In the genomic region with DNA sequence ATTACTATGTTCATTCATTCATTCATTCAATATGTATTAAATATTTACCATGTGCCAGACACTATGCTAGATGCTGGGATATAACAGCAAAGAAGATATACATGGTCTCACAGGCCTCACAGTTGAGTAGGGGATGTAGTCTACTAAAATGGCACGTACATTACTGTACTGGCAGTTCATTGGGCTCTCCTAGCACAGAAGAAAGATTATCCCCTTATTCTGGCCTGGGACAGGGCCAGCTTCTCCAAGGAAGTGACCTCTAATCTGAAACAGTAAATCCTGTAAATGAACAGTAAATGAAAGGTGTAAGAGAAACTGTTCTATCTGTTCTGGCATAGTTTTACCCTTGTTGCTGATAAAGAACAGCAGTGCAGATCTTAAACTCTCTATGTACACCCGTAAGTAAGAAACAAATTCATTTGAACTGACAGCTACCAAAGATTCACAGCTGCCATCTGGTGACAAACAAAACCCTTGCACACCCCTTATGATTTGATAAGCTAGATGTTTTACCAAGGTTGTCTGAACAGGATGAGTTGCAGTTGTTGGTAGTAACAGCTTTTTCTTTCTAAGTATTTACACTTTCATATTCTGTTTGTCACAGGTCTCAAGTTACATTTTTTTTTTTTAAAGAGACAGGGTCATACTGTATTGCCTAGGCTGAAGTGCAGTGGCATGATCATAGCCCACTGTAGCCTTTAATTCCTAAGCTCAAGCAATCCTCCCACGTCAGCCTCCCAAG, we compare ENCODE assay signal across 11 cellular contexts.
DNase-seq lines count a peak whose midpoint lies in the region; ATAC-seq and TF ChIP-seq lines count a peak whose summit lies in the region.
"Had no signal": no experiment of that assay in that cellular context is flagged by ENCODE, and none has a peak within 500 bp of the region (broad histone marks: within the 10 kb centered on the region; RNA-seq: fewer than 3 reads in every experiment).

No MANE protein-coding gene starts in this region.

- no peaks in the 10 kb centered on the region for H3F3A ChIP-seq in GM23248 (ENCODE audit: insufficient read depth)

- no peaks in the 10 kb centered on the region for H3K9me3 Mint-ChIP-seq in naive thymus-derived CD8-positive, alpha-beta T cell
- H3K9me3 Mint-ChIP-seq in WTC11 = no peaks in the 10 kb centered on the region

- H3K79me2 ChIP-seq in GM23248 (ENCODE audit: insufficient read depth) = no peaks in the 10 kb centered on the region

- H3K9me2 ChIP-seq in GM23248 (ENCODE audit: insufficient read depth) = no peaks in the 10 kb centered on the region

- H3K9ac ChIP-seq in GM23248 = no peak overlapping the region

- H3K27ac ChIP-seq in GM23248 = no peak overlapping the region
- H3K27ac ChIP-seq: right lobe of liver, SK-N-MC had no signal

- ATAC-seq in GM21515 (IDR thresholded peaks at IDR 0.05; ENCODE audit: unreplicated experiment) (peak; percentile 59), WTC11 (no peak; the same call in 1 of the 2 replicates)
- ATAC-seq in naive thymus-derived CD8-positive, alpha-beta T cell = no peak

- H3K4me1 Mint-ChIP-seq in naive thymus-derived CD8-positive, alpha-beta T cell = peaks cover 0 to 9% (median under 1%) of the 10 kb centered on the region in 4 donors
- H3K4me1 Mint-ChIP-seq in WTC11 = peaks cover 46% of the 10 kb centered on the region

- H2AFZ ChIP-seq in GM23248 = no peak overlapping the region

- H3K36me3 ChIP-seq in GM23248 (ENCODE audit: low read depth) = no peaks in the 10 kb centered on the region
- H3K36me3 ChIP-seq: right lobe of liver had no signal

- CTCF ChIA-PET in WTC11 (lab: Charles Lee) = interaction anchor here (1.0 to 2.2 kb wide), 2 partner anchors 203 to 380 kb away, joined by 3 to 6 read pairs; no protein-coding TSS in a partner anchor

- H3K4me2 ChIP-seq in GM23248 (ENCODE audit: unreplicated experiment) = no peak overlapping the region

- H4K20me1 ChIP-seq in GM23248 (ENCODE audit: insufficient read depth) = no peaks in the 10 kb centered on the region

- in situ Hi-C loops in GM23248 (cut with MboI) = no loop called here

- H3K27me3 Mint-ChIP-seq in naive thymus-derived CD8-positive, alpha-beta T cell = no peaks in the 10 kb centered on the region
- H3K27me3 Mint-ChIP-seq in WTC11 (ENCODE audit: low read depth) = no peaks in the 10 kb centered on the region

- H3K4me3 ChIP-seq in LNCaP clone FGC (ENCODE audit: low read depth, low read length) (no peak overlapping the region), fibroblast of mammary gland (ENCODE audit: control insufficient read depth, low read depth, low read length) (no peak overlapping the region), GM23248 (no peak overlapping the region)
- H3K4me3 ChIP-seq: right lobe of liver, SK-N-MC had no signal

- TF ChIP-seq CTCF in LNCaP clone FGC (IDR thresholded peaks at IDR 0.05; ENCODE audit: control insufficient read depth, extremely low read depth, insufficient read depth) (peak; percentile 26; the same call in 1 of the 2 replicates), fibroblast of mammary gland (conservative IDR thresholded peaks at IDR 0.05; ENCODE audit: control insufficient read depth, insufficient read depth, low read depth, low read length) (no peak), WTC11 (IDR thresholded peaks at IDR 0.05) (no peak)

- H3K9me3 ChIP-seq in GM23248 (ENCODE audit: low read depth) = no peaks in the 10 kb centered on the region
- H3K9me3 ChIP-seq: right lobe of liver had no signal

- peak; percentile 65 for DNase-seq in DMS53 treated with DMSO at 0.1 percent for 48 hours (lab: John Stamatoyannopoulos, UW; ENCODE audit: unreplicated experiment)
- no peak for DNase-seq in LNCaP clone FGC (ENCODE audit: low read depth)
- DNase-seq in fibroblast of mammary gland (ENCODE audit: low read depth) = peak; percentile 10
- DNase-seq in naive thymus-derived CD8-positive, alpha-beta T cell = no peak
- no peak for DNase-seq in GM23248
- no peak for DNase-seq in WTC11 (ENCODE audit: low spot score)
- no peak for DNase-seq in HT-29 (ENCODE audit: low spot score)
- DNase-seq: NCI-H1105 treated with DMSO at 0.1 percent for 48 hours, right lobe of liver had no signal

- no peak overlapping the region for H3K4me3 Mint-ChIP-seq in naive thymus-derived CD8-positive, alpha-beta T cell
- no peak overlapping the region for H3K4me3 Mint-ChIP-seq in WTC11

- H3K36me3 Mint-ChIP-seq in naive thymus-derived CD8-positive, alpha-beta T cell = peaks cover 0 to 23% (median 15%) of the 10 kb centered on the region in 3 donors
- H3K36me3 Mint-ChIP-seq in WTC11 = no peaks in the 10 kb centered on the region

- H3K27me3 ChIP-seq in GM23248 (replicated peaks; ENCODE audit: insufficient read depth) = no peaks in the 10 kb centered on the region
- H3K27me3 ChIP-seq: right lobe of liver had no signal

- WGBS in GM23248 (ENCODE audit: low coverage in 1 of 2, low lambda C conversion rate in 2 of 2, missing lambda C conversion rate in 2 of 2), 2 experiments = 89 to 94% methylated on average over 3 of the region's 3 CpGs

- POLR2A ChIA-PET in naive thymus-derived CD8-positive, alpha-beta T cell (lab: Charles Lee) = no interaction called here
- POLR2A ChIA-PET in WTC11 (lab: Charles Lee) = no interaction called here

- H3K4me1 ChIP-seq in GM23248 (ENCODE audit: insufficient read depth) = no peaks in the 10 kb centered on the region
- H3K4me1 ChIP-seq: right lobe of liver had no signal

- H3K27ac Mint-ChIP-seq in naive thymus-derived CD8-positive, alpha-beta T cell = peak overlapping the region in 1 of 10 donors; percentile 34
- H3K27ac Mint-ChIP-seq in WTC11 = no peak overlapping the region

TF ChIP-seq in WTC11, 78 proteins besides CTCF, POLR2A, EP300 and RAD21:
- TF ChIP-seq NFYB (CRISPR knock-in tag; conservative IDR thresholded peaks at IDR 0.05; ENCODE audit: low read depth) (no peak), ZNF232 (CRISPR knock-in tag; IDR thresholded peaks at IDR 0.05) (no peak), PRRX2 (CRISPR knock-in tag; IDR thresholded peaks at IDR 0.05) (no peak), OVOL2 (CRISPR knock-in tag; IDR thresholded peaks at IDR 0.05; ENCODE audit: borderline replicate concordance) (no peak), GTF2I (CRISPR knock-in tag; conservative IDR thresholded peaks at IDR 0.05) (no peak), JAZF1 (CRISPR knock-in tag; IDR thresholded peaks at IDR 0.05) (no peak), ZNF396 (CRISPR knock-in tag; IDR thresholded peaks at IDR 0.05; ENCODE audit: borderline replicate concordance) (no peak), IRF2 (CRISPR knock-in tag; IDR thresholded peaks at IDR 0.05; ENCODE audit: borderline replicate concordance, low read depth) (no peak), ZNF416 (CRISPR knock-in tag; IDR thresholded peaks at IDR 0.05) (no peak), EMX1 (CRISPR knock-in tag; IDR thresholded peaks at IDR 0.05) (no peak)
- TF ChIP-seq, protein P1, sequence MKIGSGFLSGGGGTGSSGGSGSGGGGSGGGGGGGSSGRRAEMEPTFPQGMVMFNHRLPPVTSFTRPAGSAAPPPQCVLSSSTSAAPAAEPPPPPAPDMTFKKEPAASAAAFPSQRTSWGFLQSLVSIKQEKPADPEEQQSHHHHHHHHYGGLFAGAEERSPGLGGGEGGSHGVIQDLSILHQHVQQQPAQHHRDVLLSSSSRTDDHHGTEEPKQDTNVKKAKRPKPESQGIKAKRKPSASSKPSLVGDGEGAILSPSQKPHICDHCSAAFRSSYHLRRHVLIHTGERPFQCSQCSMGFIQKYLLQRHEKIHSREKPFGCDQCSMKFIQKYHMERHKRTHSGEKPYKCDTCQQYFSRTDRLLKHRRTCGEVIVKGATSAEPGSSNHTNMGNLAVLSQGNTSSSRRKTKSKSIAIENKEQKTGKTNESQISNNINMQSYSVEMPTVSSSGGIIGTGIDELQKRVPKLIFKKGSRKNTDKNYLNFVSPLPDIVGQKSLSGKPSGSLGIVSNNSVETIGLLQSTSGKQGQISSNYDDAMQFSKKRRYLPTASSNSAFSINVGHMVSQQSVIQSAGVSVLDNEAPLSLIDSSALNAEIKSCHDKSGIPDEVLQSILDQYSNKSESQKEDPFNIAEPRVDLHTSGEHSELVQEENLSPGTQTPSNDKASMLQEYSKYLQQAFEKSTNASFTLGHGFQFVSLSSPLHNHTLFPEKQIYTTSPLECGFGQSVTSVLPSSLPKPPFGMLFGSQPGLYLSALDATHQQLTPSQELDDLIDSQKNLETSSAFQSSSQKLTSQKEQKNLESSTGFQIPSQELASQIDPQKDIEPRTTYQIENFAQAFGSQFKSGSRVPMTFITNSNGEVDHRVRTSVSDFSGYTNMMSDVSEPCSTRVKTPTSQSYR (CRISPR knock-in tag; IDR thresholded peaks at IDR 0.05) = no peak
- TF ChIP-seq, protein P2, sequence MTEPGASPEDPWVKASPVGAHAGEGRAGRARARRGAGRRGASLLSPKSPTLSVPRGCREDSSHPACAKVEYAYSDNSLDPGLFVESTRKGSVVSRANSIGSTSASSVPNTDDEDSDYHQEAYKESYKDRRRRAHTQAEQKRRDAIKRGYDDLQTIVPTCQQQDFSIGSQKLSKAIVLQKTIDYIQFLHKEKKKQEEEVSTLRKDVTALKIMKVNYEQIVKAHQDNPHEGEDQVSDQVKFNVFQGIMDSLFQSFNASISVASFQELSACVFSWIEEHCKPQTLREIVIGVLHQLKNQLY (CRISPR knock-in tag; IDR thresholded peaks at IDR 0.05) = no peak

Comparison
In these comparisons a context has a peak if more than half of its experiments do, and no peak if none do; other contexts are left out.
1. DNase-seq: peak in DMS53 treated with DMSO at 0.1 percent for 48 hours (single experiment) and fibroblast of mammary gland (single experiment); none in LNCaP clone FGC (single experiment), naive thymus-derived CD8-positive, alpha-beta T cell (0 of 10), GM23248 (single experiment), WTC11 (single experiment) and HT-29 (single experiment).